Comparison of ENCODE assay signal across 40 cellular contexts in genomic region chr10:115033898-115034297, GRCh38. TPM values are rescaled to one million over a fixed set of nuclear protein-coding genes. Genes with fewer than 3 reads are reported as not detected.
"Had no signal": no experiment of that assay in that cellular context is flagged by ENCODE, and none has a peak within 500 bp of the region (broad histone marks: within the 10 kb centered on the region; RNA-seq: fewer than 3 reads in every experiment).

No MANE protein-coding gene starts in this region.

- ATAC-seq: activated naive CD4-positive, alpha-beta T cell treated with anti-CD3 and anti-CD28 coated beads, Interleukin-2, amount 50 U/mL, for 72 hours; activated naive CD8-positive, alpha-beta T cell treated with anti-CD3 and anti-CD28 coated beads, Interleukin-2, amount 50 U/mL, for 24 hours; activated T-cell treated with anti-CD3 and anti-CD28 coated beads, Interleukin-2, amount 50 U/mL, for 4 hours; activated T-helper 17 cell treated with anti-CD3 and anti-CD28 coated beads, Interleukin-2, amount 50 U/mL, for 72 hours; body of pancreas had no signal

- H3K27me3 Mint-ChIP-seq: activated naive CD4-positive, alpha-beta T cell treated with anti-CD3 and anti-CD28 coated beads, Interleukin-2, amount 10 ng/mL, durations not matched to agents 7 days and 5 days; activated naive CD8-positive, alpha-beta T cell treated with anti-CD3 and anti-CD28 coated beads, Interleukin-2, amount 10 ng/mL, durations not matched to agents 7 days and 5 days; activated naive CD8-positive, alpha-beta T cell treated with anti-CD3 and anti-CD28 coated beads, Interleukin-2, amount 50 U/mL, for 24 hours; brain had no signal

- H3K4me3 ChIP-seq: adrenal gland, ascending aorta, body of pancreas, breast epithelium, cardiac muscle cell had no signal

- H3K36me3 ChIP-seq: adrenal gland, ascending aorta, brain microvascular endothelial cell, breast epithelium, cardiac muscle cell had no signal

- H3K27ac ChIP-seq: adrenal gland, ascending aorta, body of pancreas, brain microvascular endothelial cell, breast epithelium, cardiac muscle cell had no signal

- H3K27ac Mint-ChIP-seq: activated naive CD4-positive, alpha-beta T cell treated with anti-CD3 and anti-CD28 coated beads for 36 hours; activated naive CD4-positive, alpha-beta T cell treated with anti-CD3 and anti-CD28 coated beads, Interleukin-2, amount 10 ng/mL, durations not matched to agents 7 days and 5 days; activated naive CD4-positive, alpha-beta T cell treated with anti-CD3 and anti-CD28 coated beads, Interleukin-2, amount 50 U/mL, for 24 hours; activated naive CD4-positive, alpha-beta T cell treated with anti-CD3 and anti-CD28 coated beads, Interleukin-2, amount 50 U/mL, for 72 hours; activated naive CD8-positive, alpha-beta T cell; activated naive CD8-positive, alpha-beta T cell treated with anti-CD3 and anti-CD28 coated beads for 36 hours; activated naive CD8-positive, alpha-beta T cell treated with anti-CD3 and anti-CD28 coated beads, Interleukin-2, amount 10 ng/mL, durations not matched to agents 7 days and 5 days; activated naive CD8-positive, alpha-beta T cell treated with anti-CD3 and anti-CD28 coated beads, Interleukin-2, amount 50 U/mL, for 24 hours; activated T-cell treated with anti-CD3 and anti-CD28 coated beads, Interleukin-2, amount 50 U/mL, for 24 hours; activated T-helper 1 cell treated with anti-CD3 and anti-CD28 coated beads, Interleukin-12 subunit alpha, Interleukin-12 subunit beta, Interleukin-2, Interleukin-4 antibody, amounts not matched to agents 30 ng/mL and 10 ng/mL and 1 ng/mL, durations not matched to agents 14 hours and 24 hours and 36 hours; activated T-helper 17 cell treated with anti-CD3 and anti-CD28 coated beads, Interleukin-2, amount 50 U/mL, for 72 hours; activated T-helper 2 cell treated with anti-CD3 and anti-CD28 coated beads, Interferon-gamma antibody, Interleukin-2, Interleukin-4, amounts not matched to agents 10 μg/mL and 5 μg/mL and 100 μg/mL, durations not matched to agents 14 hours and 24 hours and 36 hours had no signal

- H3K27me3 ChIP-seq: adrenal gland, ascending aorta, body of pancreas, brain microvascular endothelial cell, breast epithelium, cardiac muscle cell had no signal

- H3K36me3 Mint-ChIP-seq: activated naive CD4-positive, alpha-beta T cell treated with anti-CD3 and anti-CD28 coated beads, Interleukin-2, amount 10 ng/mL, durations not matched to agents 7 days and 5 days; activated naive CD4-positive, alpha-beta T cell treated with anti-CD3 and anti-CD28 coated beads, Interleukin-2, amount 50 U/mL, for 24 hours; activated naive CD4-positive, alpha-beta T cell treated with anti-CD3 and anti-CD28 coated beads, Interleukin-2, amount 50 U/mL, for 72 hours; activated naive CD8-positive, alpha-beta T cell; activated naive CD8-positive, alpha-beta T cell treated with anti-CD3 and anti-CD28 coated beads for 36 hours; activated naive CD8-positive, alpha-beta T cell treated with anti-CD3 and anti-CD28 coated beads, Interleukin-2, amount 10 ng/mL, durations not matched to agents 7 days and 5 days; brain had no signal

- H3K9me3 ChIP-seq: adrenal gland, ascending aorta, body of pancreas, breast epithelium had no signal

- H3K9me3 Mint-ChIP-seq: activated naive CD4-positive, alpha-beta T cell treated with anti-CD3 and anti-CD28 coated beads for 36 hours; activated naive CD4-positive, alpha-beta T cell treated with anti-CD3 and anti-CD28 coated beads, Interleukin-2, amount 10 ng/mL, durations not matched to agents 7 days and 5 days; activated naive CD4-positive, alpha-beta T cell treated with anti-CD3 and anti-CD28 coated beads, Interleukin-2, amount 50 U/mL, for 24 hours; activated naive CD8-positive, alpha-beta T cell treated with anti-CD3 and anti-CD28 coated beads for 36 hours; activated naive CD8-positive, alpha-beta T cell treated with anti-CD3 and anti-CD28 coated beads, Interleukin-2, amount 10 ng/mL, durations not matched to agents 7 days and 5 days; activated naive CD8-positive, alpha-beta T cell treated with anti-CD3 and anti-CD28 coated beads, Interleukin-2, amount 50 U/mL, for 24 hours; activated T-cell treated with anti-CD3 and anti-CD28 coated beads, Interleukin-2, amount 50 U/mL, for 24 hours; activated T-cell treated with anti-CD3 and anti-CD28 coated beads, Interleukin-2, amount 50 U/mL, for 4 hours; activated T-helper 1 cell treated with anti-CD3 and anti-CD28 coated beads, Interleukin-12 subunit alpha, Interleukin-12 subunit beta, Interleukin-2, Interleukin-4 antibody, amounts not matched to agents 30 ng/mL and 10 ng/mL and 1 ng/mL, durations not matched to agents 14 hours and 24 hours and 36 hours; activated T-helper 2 cell treated with anti-CD3 and anti-CD28 coated beads, Interferon-gamma antibody, Interleukin-2, Interleukin-4, amounts not matched to agents 10 μg/mL and 5 μg/mL and 100 μg/mL, durations not matched to agents 14 hours and 24 hours and 36 hours had no signal

- H3K4me1 ChIP-seq: breast epithelium had no signal

- H3K4me1 Mint-ChIP-seq: activated naive CD4-positive, alpha-beta T cell treated with anti-CD3 and anti-CD28 coated beads, Interleukin-2, amount 10 ng/mL, durations not matched to agents 7 days and 5 days; activated naive CD4-positive, alpha-beta T cell treated with anti-CD3 and anti-CD28 coated beads, Interleukin-2, amount 50 U/mL, for 24 hours; activated naive CD8-positive, alpha-beta T cell treated with anti-CD3 and anti-CD28 coated beads for 36 hours; activated naive CD8-positive, alpha-beta T cell treated with anti-CD3 and anti-CD28 coated beads, Interleukin-2, amount 10 ng/mL, durations not matched to agents 7 days and 5 days; activated naive CD8-positive, alpha-beta T cell treated with anti-CD3 and anti-CD28 coated beads, Interleukin-2, amount 50 U/mL, for 24 hours; activated T-helper 17 cell treated with anti-CD3 and anti-CD28 coated beads, Interleukin-2, amount 50 U/mL, for 72 hours; central memory CD8-positive, alpha-beta T cell had no signal

- DNase-seq: activated effector memory CD4-positive, alpha-beta T cell treated with anti-CD3 and anti-CD28 coated beads, Interleukin-2, amount 50 U/mL, for 16 hours; activated effector memory CD4-positive, alpha-beta T cell treated with Interleukin-2 at 50 U/mL for 16 hours; activated gamma-delta T cell; activated gamma-delta T cell treated with Interleukin-2 at 50 U/mL for 16 hours; activated naive CD4-positive, alpha-beta T cell; activated naive CD4-positive, alpha-beta T cell treated with anti-CD3 and anti-CD28 coated beads for 36 hours; activated naive CD4-positive, alpha-beta T cell treated with anti-CD3 and anti-CD28 coated beads, Interleukin-2, amount 10 ng/mL, durations not matched to agents 7 days and 5 days; activated naive CD4-positive, alpha-beta T cell treated with anti-CD3 and anti-CD28 coated beads, Interleukin-2, amount 50 U/mL, for 16 hours; activated naive CD4-positive, alpha-beta T cell treated with Interleukin-2 at 50 U/mL for 16 hours; activated naive CD8-positive, alpha-beta T cell treated with anti-CD3 and anti-CD28 coated beads for 36 hours; activated naive CD8-positive, alpha-beta T cell treated with anti-CD3 and anti-CD28 coated beads, Interleukin-2, amount 10 ng/mL, durations not matched to agents 7 days and 5 days; activated naive CD8-positive, alpha-beta T cell treated with anti-CD3 and anti-CD28 coated beads, Interleukin-2, amount 50 U/mL, for 24 hours; activated T-cell treated with anti-CD3 and anti-CD28 coated beads for 4 hours; activated T-cell treated with anti-CD3 and anti-CD28 coated beads, Interleukin-2, amount 50 U/mL, for 1 hour; activated T-cell treated with anti-CD3 and anti-CD28 coated beads, Interleukin-2, amount 50 U/mL, for 24 hours; activated T-cell treated with anti-CD3 and anti-CD28 coated beads, Interleukin-2, amount 50 U/mL, for 4 hours; activated T-cell treated with anti-CD3 and anti-CD28 coated beads, Interleukin-2, amount 50 U/mL, for 48 hours; adrenal gland; amniotic stem cell; amygdala; anterior cingulate cortex; aorta; body of pancreas; brain microvascular endothelial cell; caudate nucleus; central memory CD4-positive, alpha-beta T cell; cerebellar nuclear complex had no signal

- H3K4me3 Mint-ChIP-seq: activated naive CD4-positive, alpha-beta T cell treated with anti-CD3 and anti-CD28 coated beads for 36 hours; activated naive CD4-positive, alpha-beta T cell treated with anti-CD3 and anti-CD28 coated beads, Interleukin-2, amount 10 ng/mL, durations not matched to agents 7 days and 5 days; activated naive CD4-positive, alpha-beta T cell treated with anti-CD3 and anti-CD28 coated beads, Interleukin-2, amount 50 U/mL, for 24 hours; activated naive CD8-positive, alpha-beta T cell; activated naive CD8-positive, alpha-beta T cell treated with anti-CD3 and anti-CD28 coated beads for 36 hours; activated naive CD8-positive, alpha-beta T cell treated with anti-CD3 and anti-CD28 coated beads, Interleukin-2, amount 10 ng/mL, durations not matched to agents 7 days and 5 days; activated naive CD8-positive, alpha-beta T cell treated with anti-CD3 and anti-CD28 coated beads, Interleukin-2, amount 50 U/mL, for 24 hours; activated T-cell treated with anti-CD3 and anti-CD28 coated beads, Interleukin-2, amount 50 U/mL, for 24 hours; activated T-cell treated with anti-CD3 and anti-CD28 coated beads, Interleukin-2, amount 50 U/mL, for 4 hours; activated T-helper 1 cell treated with anti-CD3 and anti-CD28 coated beads, Interleukin-12 subunit alpha, Interleukin-12 subunit beta, Interleukin-2, Interleukin-4 antibody, amounts not matched to agents 30 ng/mL and 10 ng/mL and 1 ng/mL, durations not matched to agents 14 hours and 24 hours and 36 hours; activated T-helper 17 cell treated with anti-CD3 and anti-CD28 coated beads, Interleukin-2, amount 50 U/mL, for 72 hours; brain; central memory CD8-positive, alpha-beta T cell had no signal

- FAIRE-seq: astrocyte, bronchial epithelial cell had no signal

RNA-seq across cellular contexts. Expression of gene ATRNL1, which starts 59.3 kb away (rescaled TPM):
- total RNA-seq: activated naive CD4-positive, alpha-beta T cell treated with anti-CD3 and anti-CD28 coated beads for 36 hours; activated naive CD8-positive, alpha-beta T cell treated with anti-CD3 and anti-CD28 coated beads, Interleukin-2, amount 10 ng/mL, durations not matched to agents 7 days and 5 days; activated T-helper 1 cell treated with anti-CD3 and anti-CD28 coated beads, Interleukin-12 subunit alpha, Interleukin-12 subunit beta, Interleukin-2, Interleukin-4 antibody, amounts not matched to agents 30 ng/mL and 10 ng/mL and 1 ng/mL, durations not matched to agents 14 hours and 24 hours and 36 hours had no signal
